Comparison of ENCODE assay signal across 17 cellular contexts in the genomic region with DNA sequence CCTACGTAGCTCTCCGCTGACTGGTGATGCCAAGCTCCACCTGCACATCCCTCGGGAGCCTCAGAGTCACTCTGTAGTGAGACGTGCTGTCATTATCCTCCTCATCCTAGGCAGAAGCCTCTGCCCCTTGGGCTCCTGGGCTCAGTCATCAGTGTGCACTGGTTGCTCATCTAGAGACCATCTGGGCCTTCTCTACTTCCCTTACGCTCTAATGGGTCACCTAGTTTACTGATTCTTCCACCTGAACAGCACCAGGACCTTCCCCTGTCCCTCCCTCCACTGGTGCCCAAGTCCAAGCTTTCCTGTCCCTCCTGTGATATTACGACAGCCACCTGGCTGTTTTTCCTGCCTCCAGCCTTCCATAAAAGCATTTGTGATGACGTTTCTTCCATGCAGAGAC.
DNase-seq lines count a peak whose midpoint lies in the region; ATAC-seq and TF ChIP-seq lines count a peak whose summit lies in the region.
"Had no signal": no experiment of that assay in that cellular context is flagged by ENCODE, and none has a peak within 500 bp of the region (broad histone marks: within the 10 kb centered on the region; RNA-seq: fewer than 3 reads in every experiment).

No MANE protein-coding gene starts in this region.

- H3K36me3 ChIP-seq in OCI-LY3 (replicated peaks; ENCODE audit: low read depth, low read length) (no peaks in the 10 kb centered on the region), neuronal stem cell (replicated peaks in 1 of 2; ENCODE audit: control insufficient read depth in 2 of 2, insufficient read depth in 2 of 2, low read length in 2 of 2) (no peaks in the 10 kb centered on the region)
- H3K36me3 ChIP-seq in effector memory CD4-positive, alpha-beta T cell (ENCODE audit: control insufficient read depth, insufficient read depth, low read length) = no peaks in the 10 kb centered on the region
- H3K36me3 ChIP-seq: BLaER1, SJCRH30 had no signal

- H2BK120ac ChIP-seq in neuronal stem cell (ENCODE audit: low read depth, low read length) = no peak overlapping the region

- no peaks in the 10 kb centered on the region for H3K27me3 ChIP-seq in OCI-LY3 (ENCODE audit: low read depth, low read length)
- H3K27me3 ChIP-seq in neuronal stem cell (ENCODE audit: control insufficient read depth in 3 of 3, insufficient read depth in 3 of 3, low read depth in 1 of 3, low read length in 3 of 3) = no peaks in the 10 kb centered on the region
- no peaks in the 10 kb centered on the region for H3K27me3 ChIP-seq in effector memory CD4-positive, alpha-beta T cell (replicated peaks; ENCODE audit: control insufficient read depth, insufficient read depth, low read length, poor library complexity, severe bottlenecking)
- H3K27me3 ChIP-seq: BLaER1, SJCRH30 had no signal

- H3K79me1 ChIP-seq in neuronal stem cell (ENCODE audit: low read depth, low read length) = no peaks in the 10 kb centered on the region

- no peaks in the 10 kb centered on the region for H4K20me1 ChIP-seq in OCI-LY3 (ENCODE audit: insufficient read depth, low read length)
- H4K20me1 ChIP-seq: BLaER1 had no signal

- H3K18ac ChIP-seq in neuronal stem cell (ENCODE audit: low read length) = peak overlapping the region; percentile 0

- no peak overlapping the region for H2AK5ac ChIP-seq in neuronal stem cell (ENCODE audit: low read depth, low read length)

- H3K4me1 ChIP-seq in OCI-LY3 (ENCODE audit: low read length) = peaks cover 57% of the 10 kb centered on the region
- peaks cover 0 to 4% of the 10 kb centered on the region in 2 donors for H3K4me1 ChIP-seq in neuronal stem cell (ENCODE audit: control insufficient read depth in 2 of 2, insufficient read depth in 1 of 2, low read depth in 1 of 2, low read length in 2 of 2)
- H3K4me1 ChIP-seq in effector memory CD4-positive, alpha-beta T cell (ENCODE audit: control insufficient read depth, insufficient read depth, low read length, poor library complexity, severe bottlenecking) = no peaks in the 10 kb centered on the region
- H3K4me1 ChIP-seq: BLaER1 had no signal

- no peaks in the 10 kb centered on the region for H3K9me3 ChIP-seq in OCI-LY3 (ENCODE audit: insufficient read depth, low read length)
- peaks cover 0 to 2% of the 10 kb centered on the region in 2 donors for H3K9me3 ChIP-seq in neuronal stem cell (replicated peaks in 1 of 2; ENCODE audit: control insufficient read depth in 2 of 2, insufficient read depth in 1 of 2, low read depth in 1 of 2, low read length in 2 of 2)
- H3K9me3 ChIP-seq in effector memory CD4-positive, alpha-beta T cell (ENCODE audit: control insufficient read depth, low read length) = no peaks in the 10 kb centered on the region
- H3K9me3 ChIP-seq: SJCRH30 had no signal

- H2BK15ac ChIP-seq in neuronal stem cell (ENCODE audit: low read length) = no peak overlapping the region

- DNase-seq in DMS53 (lab: John Stamatoyannopoulos, UW) (peak; percentile 27), DMS53 treated with DMSO at 0.1 percent for 48 hours (lab: John Stamatoyannopoulos, UW; ENCODE audit: unreplicated experiment) (no peak), left colon (no peak), neuronal stem cell (ENCODE audit: low spot score) (no peak), NCI-H1417 (lab: John Stamatoyannopoulos, UW) (no peak), NCI-H345 treated with DMSO at 0.1 percent for 48 hours (lab: John Stamatoyannopoulos, UW; ENCODE audit: unreplicated experiment) (no peak)
- DNase-seq in effector memory CD4-positive, alpha-beta T cell = no peak
- DNase-seq: CD8-positive, alpha-beta memory T cell; EL; NCI-H1048; NCI-H1694; NCI-H226; SJCRH30 had no signal

- H2BK5ac ChIP-seq in neuronal stem cell (ENCODE audit: low read length) = no peak overlapping the region

- H2BK12ac ChIP-seq in neuronal stem cell (ENCODE audit: low read length) = no peak overlapping the region

- peak; percentile 59 for ATAC-seq in left colon

- H3K4me2 ChIP-seq in OCI-LY3 (ENCODE audit: low read length) (peak overlapping the region; percentile 66), neuronal stem cell (ENCODE audit: insufficient read depth, low read length, poor library complexity, severe bottlenecking) (no peak overlapping the region)
- H3K4me2 ChIP-seq: BLaER1, KMS-11 had no signal

- no peak overlapping the region for H3K4ac ChIP-seq in neuronal stem cell (ENCODE audit: low read length)

- TF ChIP-seq CTCF in OCI-LY3 (IDR thresholded peaks at IDR 0.05; ENCODE audit: low read depth, low read length) = no peak

- H3K4me3 ChIP-seq in OCI-LY3 (ENCODE audit: low read length) (peak overlapping the region; percentile 51; the same call in 1 of the 2 replicates), neuronal stem cell (ENCODE audit: low read length in 2 of 2) (no peak overlapping the region)
- no peak overlapping the region for H3K4me3 ChIP-seq in effector memory CD4-positive, alpha-beta T cell (ENCODE audit: insufficient read depth, low read depth, low read length, poor library complexity, severe bottlenecking)
- H3K4me3 ChIP-seq: BLaER1, SJCRH30 had no signal

- H3K9ac ChIP-seq in OCI-LY3 (ENCODE audit: low read length) (peak overlapping the region; percentile 50; the same call in 1 of the 2 replicates), neuronal stem cell (ENCODE audit: low read depth, low read length, poor library complexity) (no peak overlapping the region)
- H3K9ac ChIP-seq: BLaER1, KMS-11 had no signal

- no peak overlapping the region for H3K14ac ChIP-seq in neuronal stem cell (ENCODE audit: low read length)

- H2AFZ ChIP-seq in OCI-LY3 (ENCODE audit: low read depth, low read length) (peak overlapping the region; percentile 85), neuronal stem cell (ENCODE audit: low read length) (no peak overlapping the region)

- H3K27ac ChIP-seq in OCI-LY3 (ENCODE audit: low read length) (peak overlapping the region; percentile 30; the same call in 1 of the 2 replicates), neuronal stem cell (replicated peaks; ENCODE audit: low read length) (no peak overlapping the region)
- H3K27ac ChIP-seq in effector memory CD4-positive, alpha-beta T cell (ENCODE audit: insufficient read depth, low read length, poor library complexity, severe bottlenecking) = no peak overlapping the region
- H3K27ac ChIP-seq: 22Rv1, BLaER1, KMS-11, SJCRH30 had no signal

- H4K91ac ChIP-seq in neuronal stem cell (ENCODE audit: low read depth, low read length, poor library complexity) = no peak overlapping the region

- no CpG with 5 or more reads among the region's 7 CpGs for WGBS in neuronal stem cell (ENCODE audit: extremely low coverage in 2 of 2, insufficient read length in 2 of 2, insufficient replicate concordance in 1 of 2), 2 donors

- intact Hi-C loops in left colon (cut with DNase I, micrococcal nuclease) = no loop called here

- no peak overlapping the region for H4K8ac ChIP-seq in neuronal stem cell (ENCODE audit: low read depth, low read length)

- H3K23ac ChIP-seq in neuronal stem cell (ENCODE audit: low read depth, low read length, poor library complexity) = no peak overlapping the region

- H3K79me2 ChIP-seq in OCI-LY3 (ENCODE audit: low read length) = no peaks in the 10 kb centered on the region
